In genomic region chr6:151661928-151662327, GRCh38 we compare ENCODE assay signal across 1 cellular context.
TF ChIP-seq lines count a peak whose summit lies in the region.

No MANE protein-coding gene starts in this region.

TF ChIP-seq in GM12878, 131 proteins besides CTCF, POLR2A, EP300 and RAD21 (continued from another document):
- TF ChIP-seq RB1 (IDR thresholded peaks at IDR 0.05; ENCODE audit: borderline replicate concordance) = no peak
- TF ChIP-seq IRF3 (IDR thresholded peaks at IDR 0.05) = no peak
- TF ChIP-seq PAX5 (IDR thresholded peaks at IDR 0.05; ENCODE audit: borderline replicate concordance, low read depth, low read length) = no peak
- no peak for TF ChIP-seq BCL11A (IDR thresholded peaks at IDR 0.05; ENCODE audit: low read depth, low read length)
- no peak for TF ChIP-seq JUND (IDR thresholded peaks at IDR 0.05; ENCODE audit: low read depth, low read length)
